Comparison of ENCODE assay signal across 14 cellular contexts in the genomic region with DNA sequence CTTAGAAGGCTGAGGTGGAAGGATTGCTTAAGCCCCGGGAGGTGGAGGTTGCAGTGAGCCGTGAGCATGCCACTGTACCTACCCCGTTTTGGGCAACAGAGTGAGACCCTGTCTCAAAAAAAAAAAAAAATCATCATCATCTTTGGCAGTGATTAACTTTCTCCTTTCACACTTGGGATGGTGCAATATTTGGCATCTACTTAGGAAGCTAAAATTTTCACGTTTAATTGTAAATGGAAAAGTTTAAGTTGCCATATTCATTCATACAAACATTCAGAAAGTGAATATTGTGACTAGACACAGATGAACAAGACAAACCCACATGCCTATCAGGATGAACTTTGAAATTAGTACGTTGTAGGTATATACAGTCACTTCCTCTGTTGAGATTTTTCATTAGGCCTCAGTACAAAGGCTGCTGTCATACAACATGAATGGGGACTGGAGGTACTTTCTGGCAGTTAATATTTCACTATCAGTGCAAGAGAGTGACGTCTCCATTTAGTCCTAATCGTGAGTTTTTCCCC. TPM values are rescaled to one million over a fixed set of nuclear protein-coding genes. Genes with fewer than 3 reads are reported as not detected.
DNase-seq lines count a peak whose midpoint lies in the region; ATAC-seq lines count a peak whose summit lies in the region.
"Had no signal": no experiment of that assay in that cellular context is flagged by ENCODE, and none has a peak within 500 bp of the region (broad histone marks: within the 10 kb centered on the region; RNA-seq: fewer than 3 reads in every experiment).

No MANE protein-coding gene starts in this region.

- H3K9me3 ChIP-seq in Karpas-422 (ENCODE audit: low read length), result no peaks in the 10 kb centered on the region

- no peak overlapping the region for H2AFZ ChIP-seq in Karpas-422 (ENCODE audit: low read length)

- peaks cover 91% of the 10 kb centered on the region for H3K4me1 Mint-ChIP-seq in stimulated activated naive CD8-positive, alpha-beta T cell treated with anti-CD3 and anti-CD28 coated beads, Interleukin-15, amount 100 ng/mL, for 72 hours

- H4K20me1 ChIP-seq in Karpas-422 (ENCODE audit: insufficient read depth, low read depth, low read length), result peaks cover 72% of the 10 kb centered on the region

- H3K36me3 ChIP-seq in Karpas-422 (ENCODE audit: insufficient read depth, low read length), result peaks cover 78% of the 10 kb centered on the region

- DNase-seq in activated naive CD4-positive, alpha-beta T cell treated with anti-CD3 and anti-CD28 coated beads, Interleukin-2, amount 50 U/mL, for 72 hours (ENCODE audit: low spot score in 2 of 2), result no peak
- DNase-seq in activated naive CD4-positive, alpha-beta T cell (lab: John Stamatoyannopoulos, UW), result no peak
- DNase-seq in Karpas-422 (no peak), kidney glomerular epithelial cell (lab: John Stamatoyannopoulos, UW) (peak; percentile 21), UCSD-AML1 (lab: John Stamatoyannopoulos, UW; ENCODE audit: unreplicated experiment) (no peak), NCI-H2171 treated with DMSO at 0.1 percent for 48 hours (lab: John Stamatoyannopoulos, UW) (no peak), NCI-H69 (lab: John Stamatoyannopoulos, UW) (no peak)
- no peak for DNase-seq in stimulated activated naive CD8-positive, alpha-beta T cell treated with anti-CD3 and anti-CD28 coated beads, Interleukin-15, amount 100 ng/mL, for 72 hours
- DNase-seq: activated CD8-positive, alpha-beta memory T cell treated with anti-CD3 and anti-CD28 coated beads, Interleukin-2, amount 50 U/mL, for 48 hours; cerebellar nuclear complex; DMS 273 treated with DMSO at 0.1 percent for 48 hours; GOT3; NCI-H2029; NCI-H526 had no signal

- H3K4me3 Mint-ChIP-seq in stimulated activated naive CD8-positive, alpha-beta T cell treated with anti-CD3 and anti-CD28 coated beads, Interleukin-15, amount 100 ng/mL, for 72 hours, result no peak overlapping the region

- peak overlapping the region; percentile 56 for H3K27ac ChIP-seq in Karpas-422 (ENCODE audit: low read length)

- H3K27me3 Mint-ChIP-seq in stimulated activated naive CD8-positive, alpha-beta T cell treated with anti-CD3 and anti-CD28 coated beads, Interleukin-15, amount 100 ng/mL, for 72 hours, result no peaks in the 10 kb centered on the region

- peak overlapping the region in 1 of 2 donors; percentile 70 for H3K27ac Mint-ChIP-seq in activated naive CD4-positive, alpha-beta T cell treated with anti-CD3 and anti-CD28 coated beads, Interleukin-2, amount 50 U/mL, for 72 hours
- peak overlapping the region in 1 of 2 donors; percentile 48 for H3K27ac Mint-ChIP-seq in stimulated activated naive CD8-positive, alpha-beta T cell treated with anti-CD3 and anti-CD28 coated beads, Interleukin-15, amount 100 ng/mL, for 72 hours

- no peak overlapping the region for H3K4me2 ChIP-seq in Karpas-422 (ENCODE audit: low read depth, low read length, poor library complexity, severe bottlenecking)

- peaks cover 0 to 4% of the 10 kb centered on the region in 2 donors for H3K9me3 Mint-ChIP-seq in activated naive CD4-positive, alpha-beta T cell treated with anti-CD3 and anti-CD28 coated beads, Interleukin-2, amount 50 U/mL, for 72 hours
- no peaks in the 10 kb centered on the region for H3K9me3 Mint-ChIP-seq in stimulated activated naive CD8-positive, alpha-beta T cell treated with anti-CD3 and anti-CD28 coated beads, Interleukin-15, amount 100 ng/mL, for 72 hours

- no peaks in the 10 kb centered on the region for H3K9me2 ChIP-seq in Karpas-422 (replicated peaks; ENCODE audit: insufficient read depth, low read length)

- peaks cover 0 to 59% of the 10 kb centered on the region in 2 donors for H3K36me3 Mint-ChIP-seq in activated naive CD4-positive, alpha-beta T cell treated with anti-CD3 and anti-CD28 coated beads, Interleukin-2, amount 50 U/mL, for 72 hours

- H3K27me3 ChIP-seq in Karpas-422 (ENCODE audit: low read length), result no peaks in the 10 kb centered on the region

- peak; percentile 74 to 92 for ATAC-seq in activated naive CD4-positive, alpha-beta T cell treated with anti-CD3 and anti-CD28 coated beads, Interleukin-2, amount 50 U/mL, for 72 hours
- ATAC-seq in stimulated activated naive CD8-positive, alpha-beta T cell treated with anti-CD3 and anti-CD28 coated beads, Interleukin-15, amount 100 ng/mL, for 72 hours, result peak; percentile 61

- H3K9ac ChIP-seq in Karpas-422 (ENCODE audit: low read length), result no peak overlapping the region

- H3K4me3 ChIP-seq in Karpas-422 (ENCODE audit: low read length), result no peak overlapping the region

- peaks cover 98% of the 10 kb centered on the region for H3K4me1 ChIP-seq in Karpas-422 (ENCODE audit: low read length)

- peaks cover 100% of the 10 kb centered on the region for H3K79me2 ChIP-seq in Karpas-422 (ENCODE audit: low read length)

RNA-seq across cellular contexts. Expression of a gene that starts 10.3 kb away (rescaled TPM):
- 10 to 100 TPM; 62.4 to 98.9 TPM for total RNA-seq in activated naive CD4-positive, alpha-beta T cell treated with anti-CD3 and anti-CD28 coated beads, Interleukin-2, amount 50 U/mL, for 72 hours
- total RNA-seq in Karpas-422 (2014; rRNA removed; shearing (Covaris generic); ENCODE audit: low replicate concordance), result 89.5 and 101 TPM in 2 replicates
